Comparison of ENCODE assay signal across 17 cellular contexts in the genomic region with DNA sequence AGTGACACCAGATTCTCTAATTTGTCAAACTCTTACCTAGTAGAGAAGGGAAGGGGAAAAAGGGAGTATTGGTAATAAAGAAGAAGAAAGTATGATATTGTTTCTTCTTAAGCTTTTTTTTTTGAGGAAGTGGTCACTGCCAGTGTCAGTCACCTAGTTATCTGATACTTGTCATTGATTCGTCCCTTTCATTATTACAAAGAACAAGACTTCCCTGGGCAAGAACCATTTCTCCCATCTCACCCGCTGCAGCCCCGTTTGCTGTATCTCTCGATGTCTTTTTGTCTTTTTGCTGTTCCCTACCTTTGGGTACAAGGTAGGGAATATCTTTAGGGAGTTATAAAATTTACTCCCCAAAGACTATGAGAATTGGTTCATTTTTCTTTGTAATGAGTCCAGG.
DNase-seq lines count a peak whose midpoint lies in the region; ATAC-seq and TF ChIP-seq lines count a peak whose summit lies in the region.
"Had no signal": no experiment of that assay in that cellular context is flagged by ENCODE, and none has a peak within 500 bp of the region (broad histone marks: within the 10 kb centered on the region; RNA-seq: fewer than 3 reads in every experiment).

No MANE protein-coding gene starts in this region.

- H3K79me2 ChIP-seq in OCI-LY1 (ENCODE audit: insufficient read depth, low read length), result no peaks in the 10 kb centered on the region

- no peak for TF ChIP-seq EP300 in esophagus muscularis mucosa (IDR thresholded peaks at IDR 0.05)

- H3K36me3 Mint-ChIP-seq in natural killer cell, result peaks cover 24% of the 10 kb centered on the region

- no peaks in the 10 kb centered on the region for H3K9me3 Mint-ChIP-seq in natural killer cell

- peaks cover 33 to 38% of the 10 kb centered on the region in 2 donors for H3K4me1 Mint-ChIP-seq in natural killer cell

- DNase-seq in natural killer cell, result no peak
- DNase-seq in stimulated activated CD4-positive, alpha-beta T cell treated with anti-CD3 and anti-CD28 coated beads, Interleukin-4, amount 100 ng/mL, for 24 hours, result no peak
- no peak for DNase-seq in esophagus muscularis mucosa (ENCODE audit: extremely low spot score)
- DNase-seq: activated CD4-positive, alpha-beta T cell treated with anti-CD3 and anti-CD28 coated beads, Interleukin-2, amount 50 U/mL, for 4 hours; AML-193; cortex of kidney; glutamatergic neuron; islet precursor cell; NCI-H1048; NCI-H2171; SIG-M5 had no signal

- H3K4me2 ChIP-seq in OCI-LY1 (ENCODE audit: low read length), result no peak overlapping the region

- no peaks in the 10 kb centered on the region for H4K20me1 ChIP-seq in OCI-LY1 (ENCODE audit: insufficient read depth, low read length)

- H3K4me3 Mint-ChIP-seq in natural killer cell, result no peak overlapping the region
- H3K4me3 Mint-ChIP-seq: stimulated activated effector memory CD8-positive, alpha-beta T cell treated with anti-CD3 and anti-CD28 coated beads, Interleukin-12 subunit alpha, Interleukin-12 subunit beta, amount 100 ng/mL, for 72 hours had no signal

- no peaks in the 10 kb centered on the region for H3K9me3 ChIP-seq in OCI-LY1 (ENCODE audit: low read length)
- H3K9me3 ChIP-seq in esophagus muscularis mucosa, result peaks cover 0 to 5% (median 0%) of the 10 kb centered on the region in 4 donors
- H3K9me3 ChIP-seq: ascending aorta had no signal

- no peak overlapping the region for H2AFZ ChIP-seq in OCI-LY1 (ENCODE audit: low read length)

- ATAC-seq in GM18505 (IDR thresholded peaks at IDR 0.05; ENCODE audit: unreplicated experiment) (peak; percentile 18), GM21717 (IDR thresholded peaks at IDR 0.05; ENCODE audit: unreplicated experiment) (peak; percentile 25), natural killer cell (no peak), HG03175 (IDR thresholded peaks at IDR 0.05; ENCODE audit: unreplicated experiment) (no peak)
- ATAC-seq: stimulated activated effector memory CD8-positive, alpha-beta T cell treated with anti-CD3 and anti-CD28 coated beads, Interleukin-12 subunit alpha, Interleukin-12 subunit beta, amount 100 ng/mL, for 72 hours had no signal

- TF ChIP-seq CTCF in OCI-LY1 (IDR thresholded peaks at IDR 0.05; ENCODE audit: low read length) (no peak), natural killer cell (IDR thresholded peaks at IDR 0.05) (no peak), esophagus muscularis mucosa (IDR thresholded peaks at IDR 0.05) (no peak)

- H3K4me3 ChIP-seq in OCI-LY1 (ENCODE audit: low read depth, low read length, poor library complexity, severe bottlenecking) (no peak overlapping the region), esophagus muscularis mucosa (no peak overlapping the region)
- H3K4me3 ChIP-seq: ascending aorta had no signal

- H3F3A ChIP-seq in OCI-LY1 (ENCODE audit: insufficient read depth, low read length), result no peaks in the 10 kb centered on the region

- 90% methylated on average over 4 of the region's 4 CpGs for WGBS in esophagus muscularis mucosa

- no peaks in the 10 kb centered on the region for H3K27me3 ChIP-seq in OCI-LY1 (ENCODE audit: insufficient read depth, low read length)
- no peaks in the 10 kb centered on the region for H3K27me3 ChIP-seq in esophagus muscularis mucosa
- H3K27me3 ChIP-seq: ascending aorta had no signal

- H3K27me3 Mint-ChIP-seq in natural killer cell (ENCODE audit: low read depth in 2 of 2), result no peaks in the 10 kb centered on the region

- TF ChIP-seq POLR2A in GM18505 (IDR thresholded peaks at IDR 0.05; ENCODE audit: borderline replicate concordance, extremely low read depth, insufficient read depth, insufficient read length) (no peak), esophagus muscularis mucosa (IDR thresholded peaks at IDR 0.05; ENCODE audit: low read depth) (no peak)

- H3K36me3 ChIP-seq in OCI-LY1 (ENCODE audit: insufficient read depth, low read length), result no peaks in the 10 kb centered on the region
- peaks cover 0 to 15% (median 3%) of the 10 kb centered on the region in 4 donors for H3K36me3 ChIP-seq in esophagus muscularis mucosa

- H3K4me1 ChIP-seq in OCI-LY1 (ENCODE audit: insufficient read depth, low read length, severe bottlenecking) (peaks cover 62% of the 10 kb centered on the region), esophagus muscularis mucosa (peaks cover 18 to 24% (median 23%) of the 10 kb centered on the region in 4 donors)

- intact Hi-C loops in natural killer cell (cut with micrococcal nuclease) (no loop called here), esophagus muscularis mucosa (cut with DNase I) (no loop called here)

- peak overlapping the region; percentile 24 to 45 for H3K27ac Mint-ChIP-seq in natural killer cell
- H3K27ac Mint-ChIP-seq: stimulated activated effector memory CD8-positive, alpha-beta T cell treated with anti-CD3 and anti-CD28 coated beads, Interleukin-12 subunit alpha, Interleukin-12 subunit beta, amount 100 ng/mL, for 72 hours had no signal

- H3K27ac ChIP-seq in OCI-LY1 (ENCODE audit: low read depth, low read length, poor library complexity, severe bottlenecking) (peak overlapping the region; percentile 8), esophagus muscularis mucosa (replicated peaks in 1 of 4) (no peak overlapping the region)
- H3K27ac ChIP-seq: ascending aorta had no signal

- H3K9me2 ChIP-seq in OCI-LY1 (ENCODE audit: low read depth, low read length), result no peaks in the 10 kb centered on the region

- no peak overlapping the region for H3K9ac ChIP-seq in OCI-LY1 (ENCODE audit: low read length)

Comparison
In these comparisons a context has a peak if more than half of its experiments do, and no peak if none do; other contexts are left out.
1. ATAC-seq: peak in GM18505 (single experiment) and GM21717 (single experiment); none in natural killer cell (0 of 3) and HG03175 (single experiment).